4 cellular contexts compared by ENCODE assay signal in genomic region chr20:434661-435419, GRCh38.
A peak's percentile ranks its signal among the peaks of the same experiment; 100 is the strongest.
TF ChIP-seq lines count a peak whose summit lies in the region.

No MANE protein-coding gene starts in this region.

TF ChIP-seq in SK-N-SH, 30 proteins besides CTCF, POLR2A, EP300 and RAD21:
- TF ChIP-seq POLR2AphosphoS5 (IDR thresholded peaks at IDR 0.05; ENCODE audit: low read depth, low read length) (0 out of 2 replicates have a peak, but pooled peaks have one; percentile 7), RCOR1 (IDR thresholded peaks at IDR 0.05; ENCODE audit: low read length) (no peak)

TF ChIP-seq in SK-N-SH treated with all-trans-retinoic acid at 6 μM for 48 hours, 23 proteins besides CTCF, POLR2A, EP300 and RAD21:
- TF ChIP-seq, protein P1, sequence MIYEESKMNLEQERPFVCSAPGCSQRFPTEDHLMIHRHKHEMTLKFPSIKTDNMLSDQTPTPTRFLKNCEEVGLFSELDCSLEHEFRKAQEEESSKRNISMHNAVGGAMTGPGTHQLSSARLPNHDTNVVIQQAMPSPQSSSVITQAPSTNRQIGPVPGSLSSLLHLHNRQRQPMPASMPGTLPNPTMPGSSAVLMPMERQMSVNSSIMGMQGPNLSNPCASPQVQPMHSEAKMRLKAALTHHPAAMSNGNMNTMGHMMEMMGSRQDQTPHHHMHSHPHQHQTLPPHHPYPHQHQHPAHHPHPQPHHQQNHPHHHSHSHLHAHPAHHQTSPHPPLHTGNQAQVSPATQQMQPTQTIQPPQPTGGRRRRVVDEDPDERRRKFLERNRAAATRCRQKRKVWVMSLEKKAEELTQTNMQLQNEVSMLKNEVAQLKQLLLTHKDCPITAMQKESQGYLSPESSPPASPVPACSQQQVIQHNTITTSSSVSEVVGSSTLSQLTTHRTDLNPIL (CRISPR knock-in tag; IDR thresholded peaks at IDR 0.05; ENCODE audit: low read depth): no peak
- TF ChIP-seq SNAI2 (CRISPR knock-in tag; IDR thresholded peaks at IDR 0.05) (no peak), RARB (CRISPR knock-in tag; IDR thresholded peaks at IDR 0.05) (no peak), ESRRG (CRISPR knock-in tag; IDR thresholded peaks at IDR 0.05) (no peak), ZFP3 (CRISPR knock-in tag; IDR thresholded peaks at IDR 0.05) (no peak), TOX (CRISPR knock-in tag; IDR thresholded peaks at IDR 0.05; ENCODE audit: borderline replicate concordance) (no peak), ZNF8 (CRISPR knock-in tag; IDR thresholded peaks at IDR 0.05) (no peak), ISL1 (CRISPR knock-in tag; IDR thresholded peaks at IDR 0.05) (no peak)
- TF ChIP-seq, protein P2, sequence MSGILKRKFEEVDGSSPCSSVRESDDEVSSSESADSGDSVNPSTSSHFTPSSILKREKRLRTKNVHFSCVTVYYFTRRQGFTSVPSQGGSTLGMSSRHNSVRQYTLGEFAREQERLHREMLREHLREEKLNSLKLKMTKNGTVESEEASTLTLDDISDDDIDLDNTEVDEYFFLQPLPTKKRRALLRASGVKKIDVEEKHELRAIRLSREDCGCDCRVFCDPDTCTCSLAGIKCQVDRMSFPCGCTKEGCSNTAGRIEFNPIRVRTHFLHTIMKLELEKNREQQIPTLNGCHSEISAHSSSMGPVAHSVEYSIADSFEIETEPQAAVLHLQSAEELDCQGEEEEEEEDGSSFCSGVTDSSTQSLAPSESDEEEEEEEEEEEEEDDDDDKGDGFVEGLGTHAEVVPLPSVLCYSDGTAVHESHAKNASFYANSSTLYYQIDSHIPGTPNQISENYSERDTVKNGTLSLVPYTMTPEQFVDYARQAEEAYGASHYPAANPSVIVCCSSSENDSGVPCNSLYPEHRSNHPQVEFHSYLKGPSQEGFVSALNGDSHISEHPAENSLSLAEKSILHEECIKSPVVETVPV (CRISPR knock-in tag; IDR thresholded peaks at IDR 0.05): no peak
TF ChIP-seq in SK-N-SH treated with all-trans-retinoic acid at 6 μM for 48 hours: peak in this region for 0.

TF ChIP-seq in HEK293, 187 proteins besides CTCF, POLR2A, EP300 and RAD21:
- TF ChIP-seq ZBTB20 (tag by site-specific recombination; IDR thresholded peaks at IDR 0.05): peak; percentile 40; the same call in 1 of the 2 replicates
- no peak for TF ChIP-seq ZNF112 (tag by site-specific recombination; IDR thresholded peaks at IDR 0.05)

TF ChIP-seq in GM12878, 131 proteins besides CTCF, POLR2A, EP300 and RAD21:
- TF ChIP-seq, protein P3, sequence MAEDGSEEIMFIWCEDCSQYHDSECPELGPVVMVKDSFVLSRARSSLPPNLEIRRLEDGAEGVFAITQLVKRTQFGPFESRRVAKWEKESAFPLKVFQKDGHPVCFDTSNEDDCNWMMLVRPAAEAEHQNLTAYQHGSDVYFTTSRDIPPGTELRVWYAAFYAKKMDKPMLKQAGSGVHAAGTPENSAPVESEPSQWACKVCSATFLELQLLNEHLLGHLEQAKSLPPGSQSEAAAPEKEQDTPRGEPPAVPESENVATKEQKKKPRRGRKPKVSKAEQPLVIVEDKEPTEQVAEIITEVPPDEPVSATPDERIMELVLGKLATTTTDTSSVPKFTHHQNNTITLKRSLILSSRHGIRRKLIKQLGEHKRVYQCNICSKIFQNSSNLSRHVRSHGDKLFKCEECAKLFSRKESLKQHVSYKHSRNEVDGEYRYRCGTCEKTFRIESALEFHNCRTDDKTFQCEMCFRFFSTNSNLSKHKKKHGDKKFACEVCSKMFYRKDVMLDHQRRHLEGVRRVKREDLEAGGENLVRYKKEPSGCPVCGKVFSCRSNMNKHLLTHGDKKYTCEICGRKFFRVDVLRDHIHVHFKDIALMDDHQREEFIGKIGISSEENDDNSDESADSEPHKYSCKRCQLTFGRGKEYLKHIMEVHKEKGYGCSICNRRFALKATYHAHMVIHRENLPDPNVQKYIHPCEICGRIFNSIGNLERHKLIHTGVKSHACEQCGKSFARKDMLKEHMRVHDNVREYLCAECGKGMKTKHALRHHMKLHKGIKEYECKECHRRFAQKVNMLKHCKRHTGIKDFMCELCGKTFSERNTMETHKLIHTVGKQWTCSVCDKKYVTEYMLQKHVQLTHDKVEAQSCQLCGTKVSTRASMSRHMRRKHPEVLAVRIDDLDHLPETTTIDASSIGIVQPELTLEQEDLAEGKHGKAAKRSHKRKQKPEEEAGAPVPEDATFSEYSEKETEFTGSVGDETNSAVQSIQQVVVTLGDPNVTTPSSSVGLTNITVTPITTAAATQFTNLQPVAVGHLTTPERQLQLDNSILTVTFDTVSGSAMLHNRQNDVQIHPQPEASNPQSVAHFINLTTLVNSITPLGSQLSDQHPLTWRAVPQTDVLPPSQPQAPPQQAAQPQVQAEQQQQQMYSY (CRISPR knock-in tag; IDR thresholded peaks at IDR 0.05): no peak
- no peak for TF ChIP-seq RB1 (IDR thresholded peaks at IDR 0.05; ENCODE audit: borderline replicate concordance)
- TF ChIP-seq CREM (IDR thresholded peaks at IDR 0.05; ENCODE audit: low read depth): no peak
- no peak for TF ChIP-seq ZNF274 (IDR thresholded peaks at IDR 0.05; ENCODE audit: insufficient read depth, insufficient read length)
- TF ChIP-seq NR2C1 (IDR thresholded peaks at IDR 0.05): no peak
- no peak for TF ChIP-seq IRF4 (IDR thresholded peaks at IDR 0.05; ENCODE audit: low read depth, low read length)
- no peak for TF ChIP-seq TCF7 (IDR thresholded peaks at IDR 0.05; ENCODE audit: borderline replicate concordance)
- no peak for TF ChIP-seq TBL1XR1 (IDR thresholded peaks at IDR 0.05; ENCODE audit: low read depth, low read length)
- TF ChIP-seq, protein P4, sequence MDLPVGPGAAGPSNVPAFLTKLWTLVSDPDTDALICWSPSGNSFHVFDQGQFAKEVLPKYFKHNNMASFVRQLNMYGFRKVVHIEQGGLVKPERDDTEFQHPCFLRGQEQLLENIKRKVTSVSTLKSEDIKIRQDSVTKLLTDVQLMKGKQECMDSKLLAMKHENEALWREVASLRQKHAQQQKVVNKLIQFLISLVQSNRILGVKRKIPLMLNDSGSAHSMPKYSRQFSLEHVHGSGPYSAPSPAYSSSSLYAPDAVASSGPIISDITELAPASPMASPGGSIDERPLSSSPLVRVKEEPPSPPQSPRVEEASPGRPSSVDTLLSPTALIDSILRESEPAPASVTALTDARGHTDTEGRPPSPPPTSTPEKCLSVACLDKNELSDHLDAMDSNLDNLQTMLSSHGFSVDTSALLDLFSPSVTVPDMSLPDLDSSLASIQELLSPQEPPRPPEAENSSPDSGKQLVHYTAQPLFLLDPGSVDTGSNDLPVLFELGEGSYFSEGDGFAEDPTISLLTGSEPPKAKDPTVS (IDR thresholded peaks at IDR 0.05; ENCODE audit: low read depth, low read length): no peak
- TF ChIP-seq RAD51 (IDR thresholded peaks at IDR 0.05): no peak
- TF ChIP-seq RCOR1 (conservative IDR thresholded peaks at IDR 0.05; ENCODE audit: low read depth, low read length): no peak
- TF ChIP-seq PAX8 (IDR thresholded peaks at IDR 0.05): no peak
- TF ChIP-seq ZNF622 (IDR thresholded peaks at IDR 0.05): no peak
- no peak for TF ChIP-seq MEF2B (IDR thresholded peaks at IDR 0.05; ENCODE audit: partially characterized antibody, poor library complexity, severe bottlenecking)
- TF ChIP-seq, protein P5, sequence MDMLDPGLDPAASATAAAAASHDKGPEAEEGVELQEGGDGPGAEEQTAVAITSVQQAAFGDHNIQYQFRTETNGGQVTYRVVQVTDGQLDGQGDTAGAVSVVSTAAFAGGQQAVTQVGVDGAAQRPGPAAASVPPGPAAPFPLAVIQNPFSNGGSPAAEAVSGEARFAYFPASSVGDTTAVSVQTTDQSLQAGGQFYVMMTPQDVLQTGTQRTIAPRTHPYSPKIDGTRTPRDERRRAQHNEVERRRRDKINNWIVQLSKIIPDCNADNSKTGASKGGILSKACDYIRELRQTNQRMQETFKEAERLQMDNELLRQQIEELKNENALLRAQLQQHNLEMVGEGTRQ (IDR thresholded peaks at IDR 0.05; ENCODE audit: borderline replicate concordance, low read depth, low read length): no peak
- TF ChIP-seq POU2F2 (IDR thresholded peaks at IDR 0.05; ENCODE audit: borderline replicate concordance, low read depth, low read length): no peak
- no peak for TF ChIP-seq SMAD5 (IDR thresholded peaks at IDR 0.05; ENCODE audit: low read depth)
- no peak for TF ChIP-seq JUND (IDR thresholded peaks at IDR 0.05; ENCODE audit: low read depth, low read length)
- TF ChIP-seq CBFB (IDR thresholded peaks at IDR 0.05; ENCODE audit: low read depth): no peak
